In genomic region chr13:47069133-47069532, GRCh38 we compare ENCODE assay signal across 1 cellular context.
TF ChIP-seq lines count a peak whose summit lies in the region.

No MANE protein-coding gene starts in this region.

TF ChIP-seq in neural cell, 6 proteins besides CTCF, POLR2A, EP300 and RAD21 (continued from another document):
- TF ChIP-seq REST (IDR thresholded peaks at IDR 0.05; ENCODE audit: borderline replicate concordance) (no peak), MXI1 (conservative IDR thresholded peaks at IDR 0.05; ENCODE audit: poor library complexity, severe bottlenecking) (no peak), SMC3 (conservative IDR thresholded peaks at IDR 0.05; ENCODE audit: poor library complexity) (no peak), TAF1 (IDR thresholded peaks at IDR 0.05; ENCODE audit: low read depth) (no peak), EZH2 (IDR thresholded peaks at IDR 0.05; ENCODE audit: borderline replicate concordance, insufficient read depth, low read length, poor library complexity, severe bottlenecking) (no peak)
